8 cellular contexts compared by ENCODE assay signal in genomic region chr15:58934521-58934920, GRCh38. TPM values are rescaled to one million over a fixed set of nuclear protein-coding genes. Genes with fewer than 3 reads are reported as not detected.
DNase-seq lines count a peak whose midpoint lies in the region; ATAC-seq and TF ChIP-seq lines count a peak whose summit lies in the region.

No MANE protein-coding gene starts in this region.

- H3K4me1 Mint-ChIP-seq in natural killer cell treated with Interleukin-12 subunit alpha and Interleukin-12 subunit beta and Interleukin-15 and Interleukin-18, amount 100 ng/mL, for 72 hours (ENCODE audit: low read depth in 2 of 2): peaks cover 11 to 28% of the 10 kb centered on the region in 2 donors

- H3K27ac Mint-ChIP-seq in natural killer cell treated with Interleukin-12 subunit alpha and Interleukin-12 subunit beta and Interleukin-15 and Interleukin-18, amount 100 ng/mL, for 72 hours: peak overlapping the region; percentile 92 to 97

- H3K36me3 ChIP-seq in BLaER1: peaks cover 13% of the 10 kb centered on the region

- no peaks in the 10 kb centered on the region for H3K9me3 Mint-ChIP-seq in natural killer cell treated with Interleukin-12 subunit alpha and Interleukin-12 subunit beta and Interleukin-15 and Interleukin-18, amount 100 ng/mL, for 72 hours

- H3K36me3 Mint-ChIP-seq in natural killer cell treated with Interleukin-12 subunit alpha and Interleukin-12 subunit beta and Interleukin-15 and Interleukin-18, amount 100 ng/mL, for 72 hours: no peaks in the 10 kb centered on the region

- DNase-seq in LNCaP clone FGC (ENCODE audit: low read depth): no peak
- no peak for DNase-seq in caudate nucleus (lab: John Stamatoyannopoulos, UW)
- no peak for DNase-seq in natural killer cell treated with Interleukin-12 subunit alpha and Interleukin-12 subunit beta and Interleukin-15 and Interleukin-18, amount 100 ng/mL, for 72 hours (ENCODE audit: low spot score)
- DNase-seq in middle frontal gyrus (ENCODE audit: extremely low spot score, low spot score): no peak
- DNase-seq in activated gamma-delta T cell treated with Interleukin-2 at 50 U/mL for 16 hours: no peak
- DNase-seq in Kasumi-1 (lab: John Stamatoyannopoulos, UW): no peak

- peaks cover 0 to 5% of the 10 kb centered on the region in 2 donors for H3K27me3 Mint-ChIP-seq in natural killer cell treated with Interleukin-12 subunit alpha and Interleukin-12 subunit beta and Interleukin-15 and Interleukin-18, amount 100 ng/mL, for 72 hours

- H3K9me3 ChIP-seq in BLaER1: no peaks in the 10 kb centered on the region

- peak overlapping the region; percentile 84 for H3K4me2 ChIP-seq in BLaER1

- ATAC-seq in natural killer cell treated with Interleukin-12 subunit alpha and Interleukin-12 subunit beta and Interleukin-15 and Interleukin-18, amount 100 ng/mL, for 72 hours: no peak
- no peak for ATAC-seq in GM21423 (IDR thresholded peaks at IDR 0.05; ENCODE audit: unreplicated experiment)

- no peaks in the 10 kb centered on the region for H3K27me3 ChIP-seq in BLaER1

- peak overlapping the region; percentile 100 for H3K27ac ChIP-seq in BLaER1
- H3K27ac ChIP-seq in caudate nucleus (ENCODE audit: low read depth, low read length): peak overlapping the region; percentile 95

- peak overlapping the region; percentile 95 for H3K4me3 Mint-ChIP-seq in natural killer cell treated with Interleukin-12 subunit alpha and Interleukin-12 subunit beta and Interleukin-15 and Interleukin-18, amount 100 ng/mL, for 72 hours

- peak overlapping the region; percentile 98 for H3K4me3 ChIP-seq in BLaER1
- H3K4me3 ChIP-seq in LNCaP clone FGC (ENCODE audit: low read depth, low read length): peak overlapping the region; percentile 98

- peaks cover 28% of the 10 kb centered on the region for H3K4me1 ChIP-seq in BLaER1

- peak overlapping the region; percentile 100; the same call in 1 of the 2 replicates for H3K9ac ChIP-seq in BLaER1

- peaks cover 30% of the 10 kb centered on the region for H4K20me1 ChIP-seq in BLaER1

- no peak for TF ChIP-seq CTCF in LNCaP clone FGC (IDR thresholded peaks at IDR 0.05; ENCODE audit: control insufficient read depth, extremely low read depth, insufficient read depth)

RNA-seq across cellular contexts. Expression of gene SLTM, which starts 1.0 kb away (rescaled TPM):
- 100 to 1,000 TPM; 131 to 163 TPM for total RNA-seq in natural killer cell treated with Interleukin-12 subunit alpha and Interleukin-12 subunit beta and Interleukin-15 and Interleukin-18, amount 100 ng/mL, for 72 hours

RNA-seq across cellular contexts. Expression of gene RNF111, which starts 52.9 kb away (rescaled TPM):
- 10 to 100 TPM; 43.5 to 57.7 TPM for total RNA-seq in natural killer cell treated with Interleukin-12 subunit alpha and Interleukin-12 subunit beta and Interleukin-15 and Interleukin-18, amount 100 ng/mL, for 72 hours
